8 cellular contexts compared by ENCODE assay signal in genomic region chr16:2339521-2340484, GRCh38. TPM values are rescaled to one million over a fixed set of nuclear protein-coding genes. Genes with fewer than 3 reads are reported as not detected.
A peak's percentile ranks its signal among the peaks of the same experiment; 100 is the strongest.
DNase-seq lines count a peak whose midpoint lies in the region; TF ChIP-seq lines count a peak whose summit lies in the region.

No MANE protein-coding gene starts in this region.

- no peaks in the 10 kb centered on the region; a peak in 1 of 3 replicates for H3K36me3 ChIP-seq in HEK293 (ENCODE audit: control insufficient read depth in 2 of 2, insufficient read depth in 1 of 2, low read length in 2 of 2)
- no peaks in the 10 kb centered on the region for H3K36me3 ChIP-seq in effector memory CD4-positive, alpha-beta T cell (ENCODE audit: control insufficient read depth, insufficient read depth, low read length)

- H3K4me3 ChIP-seq in HEK293 (ENCODE audit: low read depth, low read length), result peak overlapping the region; percentile 64
- H3K4me3 ChIP-seq in effector memory CD4-positive, alpha-beta T cell (ENCODE audit: insufficient read depth, low read depth, low read length, poor library complexity, severe bottlenecking), result peak overlapping the region; percentile 67

- TF ChIP-seq CTCF in HEK293 (tag by site-specific recombination; IDR thresholded peaks at IDR 0.05) (peak; percentile 81), mesothelial cell of epicardium (IDR thresholded peaks at IDR 0.05; ENCODE audit: unreplicated experiment) (no peak)

- H3K27ac Mint-ChIP-seq in activated CD4-positive, alpha-beta T cell treated with anti-CD3 and anti-CD28 coated beads, Interleukin-2, amount 10 ng/mL, durations not matched to agents 7 days and 5 days, result peak overlapping the region; percentile 16
- H3K27ac Mint-ChIP-seq in mesothelial cell of epicardium, result peak overlapping the region; percentile 26
- H3K27ac Mint-ChIP-seq in stimulated activated naive CD8-positive, alpha-beta T cell treated with anti-CD3 and anti-CD28 coated beads, Interleukin-15, Interleukin-2, amounts not matched to agents 100 ng/mL and 50 ng/mL, for 24 hours, result peak overlapping the region; percentile 75

- no peaks in the 10 kb centered on the region for H3K4me1 ChIP-seq in HEK293 (ENCODE audit: control insufficient read depth, insufficient read depth, low read length)
- H3K4me1 ChIP-seq in effector memory CD4-positive, alpha-beta T cell (ENCODE audit: control insufficient read depth, insufficient read depth, low read length, poor library complexity, severe bottlenecking), result peaks cover 16% of the 10 kb centered on the region

- peak; percentile 9 for DNase-seq in NCI-H1105 treated with DMSO at 0.1 percent for 48 hours (lab: John Stamatoyannopoulos, UW)
- no peak for DNase-seq in NCI-H1105 (lab: John Stamatoyannopoulos, UW)
- DNase-seq in NCI-H1092 treated with DMSO at 0.1 percent for 48 hours (lab: John Stamatoyannopoulos, UW), result peak; percentile 73
- DNase-seq in activated CD4-positive, alpha-beta T cell treated with anti-CD3 and anti-CD28 coated beads, Interleukin-2, amount 10 ng/mL, durations not matched to agents 7 days and 5 days, result peak; percentile 40
- peak in 1 of 3 donors; percentile 16 for DNase-seq in effector memory CD4-positive, alpha-beta T cell
- peak in 1 of 2 experiments; percentile 61 for DNase-seq in mesothelial cell of epicardium (ENCODE audit: low spot score in 2 of 2, unreplicated experiment in 2 of 2)

- peaks cover 2% of the 10 kb centered on the region for H3K36me3 Mint-ChIP-seq in activated CD4-positive, alpha-beta T cell treated with anti-CD3 and anti-CD28 coated beads, Interleukin-2, amount 10 ng/mL, durations not matched to agents 7 days and 5 days (ENCODE audit: low read depth)
- no peaks in the 10 kb centered on the region for H3K36me3 Mint-ChIP-seq in mesothelial cell of epicardium
- H3K36me3 Mint-ChIP-seq in stimulated activated naive CD8-positive, alpha-beta T cell treated with anti-CD3 and anti-CD28 coated beads, Interleukin-15, Interleukin-2, amounts not matched to agents 100 ng/mL and 50 ng/mL, for 24 hours (ENCODE audit: low read depth), result peaks cover 3% of the 10 kb centered on the region

- no peaks in the 10 kb centered on the region for H3K9me3 Mint-ChIP-seq in activated CD4-positive, alpha-beta T cell treated with anti-CD3 and anti-CD28 coated beads, Interleukin-2, amount 10 ng/mL, durations not matched to agents 7 days and 5 days
- no peaks in the 10 kb centered on the region for H3K9me3 Mint-ChIP-seq in mesothelial cell of epicardium
- no peaks in the 10 kb centered on the region for H3K9me3 Mint-ChIP-seq in stimulated activated naive CD8-positive, alpha-beta T cell treated with anti-CD3 and anti-CD28 coated beads, Interleukin-15, Interleukin-2, amounts not matched to agents 100 ng/mL and 50 ng/mL, for 24 hours

- POLR2A ChIA-PET in HEK293 (lab: Yijun Ruan, JAX), result no interaction called here
- POLR2A ChIA-PET in activated CD4-positive, alpha-beta T cell treated with anti-CD3 and anti-CD28 coated beads, Interleukin-2, amount 10 ng/mL, durations not matched to agents 7 days and 5 days (lab: Charles Lee), result no interaction called here

- H3K4me1 Mint-ChIP-seq in activated CD4-positive, alpha-beta T cell treated with anti-CD3 and anti-CD28 coated beads, Interleukin-2, amount 10 ng/mL, durations not matched to agents 7 days and 5 days, result peaks cover 10% of the 10 kb centered on the region
- peaks cover 6% of the 10 kb centered on the region for H3K4me1 Mint-ChIP-seq in mesothelial cell of epicardium
- peaks cover 13% of the 10 kb centered on the region for H3K4me1 Mint-ChIP-seq in stimulated activated naive CD8-positive, alpha-beta T cell treated with anti-CD3 and anti-CD28 coated beads, Interleukin-15, Interleukin-2, amounts not matched to agents 100 ng/mL and 50 ng/mL, for 24 hours (ENCODE audit: low read depth)

- peak overlapping the region; percentile 60; the same call in 1 of the 2 replicates for H3K27ac ChIP-seq in HEK293 (ENCODE audit: extremely low read depth, low read depth, low read length)
- H3K27ac ChIP-seq in effector memory CD4-positive, alpha-beta T cell (ENCODE audit: insufficient read depth, low read length, poor library complexity, severe bottlenecking), result no peak overlapping the region

- H3K27me3 ChIP-seq in effector memory CD4-positive, alpha-beta T cell (replicated peaks; ENCODE audit: control insufficient read depth, insufficient read depth, low read length, poor library complexity, severe bottlenecking), result no peaks in the 10 kb centered on the region

- H3K4me3 Mint-ChIP-seq in activated CD4-positive, alpha-beta T cell treated with anti-CD3 and anti-CD28 coated beads, Interleukin-2, amount 10 ng/mL, durations not matched to agents 7 days and 5 days, result peak overlapping the region; percentile 76
- H3K4me3 Mint-ChIP-seq in mesothelial cell of epicardium, result peak overlapping the region; percentile 68
- H3K4me3 Mint-ChIP-seq in stimulated activated naive CD8-positive, alpha-beta T cell treated with anti-CD3 and anti-CD28 coated beads, Interleukin-15, Interleukin-2, amounts not matched to agents 100 ng/mL and 50 ng/mL, for 24 hours, result peak overlapping the region; percentile 88

- CTCF ChIA-PET in HEK293 (lab: Yijun Ruan, JAX), result interaction anchor here (0.6 to 1.4 kb wide), 19 partner anchors 8 to 327 kb away, joined by 3 to 6 read pairs (median 3); no protein-coding TSS in a partner anchor
- CTCF ChIA-PET in activated CD4-positive, alpha-beta T cell treated with anti-CD3 and anti-CD28 coated beads, Interleukin-2, amount 10 ng/mL, durations not matched to agents 7 days and 5 days (lab: Charles Lee), result interaction anchor here (0.7 to 1.4 kb wide), 7 partner anchors 14 to 180 kb away, joined by 3 to 5 read pairs (median 3); partner anchors contain the start of gene AMDHD2

- no peaks in the 10 kb centered on the region for H3K9me3 ChIP-seq in HEK293 (ENCODE audit: control insufficient read depth, insufficient read depth, low read depth, low read length)
- no peaks in the 10 kb centered on the region for H3K9me3 ChIP-seq in effector memory CD4-positive, alpha-beta T cell (ENCODE audit: control insufficient read depth, low read length)

- peaks cover 18% of the 10 kb centered on the region for H3K27me3 Mint-ChIP-seq in activated CD4-positive, alpha-beta T cell treated with anti-CD3 and anti-CD28 coated beads, Interleukin-2, amount 10 ng/mL, durations not matched to agents 7 days and 5 days
- H3K27me3 Mint-ChIP-seq in mesothelial cell of epicardium (ENCODE audit: low read depth), result peaks cover 80% of the 10 kb centered on the region
- peaks cover 18% of the 10 kb centered on the region for H3K27me3 Mint-ChIP-seq in stimulated activated naive CD8-positive, alpha-beta T cell treated with anti-CD3 and anti-CD28 coated beads, Interleukin-15, Interleukin-2, amounts not matched to agents 100 ng/mL and 50 ng/mL, for 24 hours

TF ChIP-seq in HEK293, 187 proteins besides CTCF, POLR2A, EP300 and RAD21 (continues in another document):
- TF ChIP-seq ZNF341 (tag by site-specific recombination; IDR thresholded peaks at IDR 0.05; ENCODE audit: low read depth) (peak; percentile 51), ZNF549 (tag by site-specific recombination; IDR thresholded peaks at IDR 0.05) (no peak), ZNF175 (tag by site-specific recombination; IDR thresholded peaks at IDR 0.05) (no peak), BCL11B (tag by site-specific recombination; IDR thresholded peaks at IDR 0.05; ENCODE audit: low read depth) (0 out of 2 replicates have a peak, but pooled peaks have one; percentile 46), KLF17 (tag by site-specific recombination; IDR thresholded peaks at IDR 0.05) (peak; percentile 57), ZNF366 (tag by site-specific recombination; conservative IDR thresholded peaks at IDR 0.05) (no peak), GLIS1 (tag by site-specific recombination; IDR thresholded peaks at IDR 0.05) (no peak), ZNF239 (tag by site-specific recombination; IDR thresholded peaks at IDR 0.05) (no peak), ZNF488 (tag by site-specific recombination; IDR thresholded peaks at IDR 0.05) (no peak), ZNF311 (tag by site-specific recombination; IDR thresholded peaks at IDR 0.05; ENCODE audit: borderline replicate concordance) (no peak), ZSCAN30 (tag by site-specific recombination; IDR thresholded peaks at IDR 0.05) (no peak), ZNF138 (tag by site-specific recombination; IDR thresholded peaks at IDR 0.05; ENCODE audit: borderline replicate concordance) (no peak), ZBTB17 (tag by site-specific recombination; IDR thresholded peaks at IDR 0.05) (peak; percentile 77)

RNA-seq across cellular contexts. Expression of gene ABCA3, which starts 0.7 kb away (rescaled TPM):
- total RNA-seq in activated CD4-positive, alpha-beta T cell treated with anti-CD3 and anti-CD28 coated beads, Interleukin-2, amount 10 ng/mL, durations not matched to agents 7 days and 5 days, result 1 to 10 TPM; 5.0 to 6.0 TPM
- 3.5 to 3.9 TPM (median 3.6 TPM) in 3 replicates for total RNA-seq in mesothelial cell of epicardium

Comparison
In these comparisons a context has a peak if more than half of its experiments do, and no peak if none do; other contexts are left out.
1. H3K27ac Mint-ChIP-seq: peak in every context shown above with its lines; median percentile 75 in stimulated activated naive CD8-positive, alpha-beta T cell treated with anti-CD3 and anti-CD28 coated beads, Interleukin-15, Interleukin-2, amounts not matched to agents 100 ng/mL and 50 ng/mL, for 24 hours; 26 in mesothelial cell of epicardium; 16 in activated CD4-positive, alpha-beta T cell treated with anti-CD3 and anti-CD28 coated beads, Interleukin-2, amount 10 ng/mL, durations not matched to agents 7 days and 5 days.